ENCODE assay signal across 8 cellular contexts in the genomic region with DNA sequence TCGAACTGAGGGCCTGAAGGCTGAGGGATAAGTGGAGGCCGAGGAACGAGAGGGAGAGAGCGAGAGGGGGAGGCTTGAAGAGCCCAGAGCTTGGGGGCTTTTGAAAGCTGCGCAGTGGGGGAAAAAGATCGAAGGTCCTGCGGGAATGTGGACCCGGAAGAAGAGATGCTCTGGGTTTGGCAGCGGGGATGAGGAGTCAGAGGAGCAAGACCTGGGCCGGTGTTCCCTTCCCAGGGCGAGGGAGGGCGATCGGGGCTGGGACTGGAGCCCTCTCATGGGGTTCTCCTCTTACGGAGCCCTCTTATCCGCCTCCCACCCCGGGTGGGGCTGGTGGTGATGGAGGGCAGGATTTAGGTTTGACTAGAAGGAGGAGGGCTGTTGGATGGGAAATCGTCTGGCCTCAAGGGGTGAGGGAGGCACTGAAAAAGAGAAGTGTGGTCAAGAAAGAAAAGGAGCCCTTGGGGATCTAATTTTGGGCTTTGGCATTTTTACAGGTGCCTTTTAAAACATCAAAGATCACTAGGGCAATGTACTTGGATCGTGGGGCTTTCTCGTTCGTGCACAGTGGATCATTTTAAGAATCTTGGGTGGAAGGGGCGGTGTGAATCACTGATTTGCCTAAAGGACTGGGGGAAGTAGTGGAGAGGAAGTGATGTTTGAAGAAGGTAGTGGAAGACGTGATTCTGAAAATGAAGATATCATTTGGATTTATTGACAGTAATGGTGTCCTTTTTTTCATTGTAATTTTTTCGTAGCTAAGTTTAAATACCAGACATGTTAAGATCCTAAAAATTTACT. TPM values are rescaled to one million over a fixed set of nuclear protein-coding genes. Genes with fewer than 3 reads are reported as not detected.
DNase-seq lines count a peak whose midpoint lies in the region; ATAC-seq and TF ChIP-seq lines count a peak whose summit lies in the region.

No MANE protein-coding gene starts in this region.

- CTCF ChIA-PET in CD8-positive, alpha-beta memory T cell (lab: Charles Lee) = interaction anchor here (1.1 to 1.5 kb wide), 4 partner anchors 12 to 98 kb away, joined by 3 to 5 read pairs (median 4); no protein-coding TSS in a partner anchor

- H3K9me3 ChIP-seq in CD8-positive, alpha-beta memory T cell (ENCODE audit: low read length) = no peaks in the 10 kb centered on the region
- H3K9me3 ChIP-seq in heart right ventricle (no peaks in the 10 kb centered on the region), parathyroid adenoma (ENCODE audit: control insufficient read depth, low read length) (no peaks in the 10 kb centered on the region)

- H3K9me3 Mint-ChIP-seq in CD8-positive, alpha-beta memory T cell = no peaks in the 10 kb centered on the region

- peak; percentile 49; the same call in 1 of the 2 replicates for TF ChIP-seq POLR2A in Raji (IDR thresholded peaks at IDR 0.05; ENCODE audit: insufficient read depth, low read depth, low read length)

- H3K4me1 Mint-ChIP-seq in CD8-positive, alpha-beta memory T cell = peaks cover 50 to 60% (median 58%) of the 10 kb centered on the region in 3 donors

- H3K4me1 ChIP-seq in CD8-positive, alpha-beta memory T cell (ENCODE audit: insufficient read depth, low read length) = peaks cover 37% of the 10 kb centered on the region
- H3K4me1 ChIP-seq in heart right ventricle = peaks cover 0 to 71% (median 56%) of the 10 kb centered on the region in 9 donors
- H3K4me1 ChIP-seq in parathyroid adenoma = peaks cover 6% of the 10 kb centered on the region

- WGBS in adipose tissue, 3 donors = 1 to 2% (median 2%) methylated on average over 22 to 23 of the region's 23 CpGs
- WGBS in heart right ventricle, 2 donors = 1 to 2% methylated on average over 23 of the region's 23 CpGs

- no peaks in the 10 kb centered on the region for H3K27me3 Mint-ChIP-seq in CD8-positive, alpha-beta memory T cell

- H3K9ac ChIP-seq in parathyroid adenoma = peak overlapping the region; percentile 54

- ATAC-seq in GM19438 (IDR thresholded peaks at IDR 0.05; ENCODE audit: low read depth, unreplicated experiment) (peak; percentile 29), HG03521 (IDR thresholded peaks at IDR 0.05; ENCODE audit: unreplicated experiment) (peak; percentile 11), heart right ventricle (peak; percentile 18 to 43 (median 30))

- peak overlapping the region; percentile 85 for H3K4me2 ChIP-seq in parathyroid adenoma (ENCODE audit: low read length)

- peak overlapping the region; percentile 89 to 99 (median 94) for H3K27ac Mint-ChIP-seq in CD8-positive, alpha-beta memory T cell

- H3K36me3 Mint-ChIP-seq in CD8-positive, alpha-beta memory T cell = peaks cover 0 to 20% (median 2%) of the 10 kb centered on the region in 3 donors

- intact Hi-C loops in heart right ventricle (cut with DNase I) = loop anchor here in 8 of 10 donors (2.0 to 10.0 kb wide), 9 partner anchors 60 to 957 kb away; partner anchors contain the start of genes VDAC2 (in 4 of the 8), ADK (in 2 of the 8), AP3M1 (in 2 of the 8) and COMTD1 (in 1 of the 8)

- H3K4me3 ChIP-seq in CD8-positive, alpha-beta memory T cell (ENCODE audit: low read length) = peak overlapping the region; percentile 90
- peak overlapping the region; percentile 74 to 98 (median 81) for H3K4me3 ChIP-seq in heart right ventricle
- peak overlapping the region; percentile 97 for H3K4me3 ChIP-seq in parathyroid adenoma (ENCODE audit: low read depth, low read length)

- peaks cover 5% of the 10 kb centered on the region for H3K79me2 ChIP-seq in parathyroid adenoma

- peak overlapping the region; percentile 84 to 99 (median 90) for H3K4me3 Mint-ChIP-seq in CD8-positive, alpha-beta memory T cell

- no peaks in the 10 kb centered on the region for H3K27me3 ChIP-seq in CD8-positive, alpha-beta memory T cell (ENCODE audit: insufficient read depth, low read length, poor library complexity, severe bottlenecking)
- H3K27me3 ChIP-seq in heart right ventricle = no peaks in the 10 kb centered on the region
- no peaks in the 10 kb centered on the region for H3K27me3 ChIP-seq in parathyroid adenoma (ENCODE audit: control insufficient read depth, insufficient read depth, low read length)

- POLR2A ChIA-PET in CD8-positive, alpha-beta memory T cell (lab: Charles Lee) = interaction anchor here (0.9 to 3.2 kb wide), 2 partner anchors 54 to 98 kb away, joined by 3 to 23 read pairs; partner anchors contain the start of gene VDAC2

- peak overlapping the region; percentile 93 for H3K27ac ChIP-seq in CD8-positive, alpha-beta memory T cell (ENCODE audit: low read depth, low read length)
- H3K27ac ChIP-seq in adipose tissue (ENCODE audit: low read depth, low read length) (peak overlapping the region; percentile 65), heart right ventricle (peak overlapping the region; percentile 85 to 99 (median 96)), parathyroid adenoma (peak overlapping the region; percentile 94)

- H3K36me3 ChIP-seq in CD8-positive, alpha-beta memory T cell (ENCODE audit: insufficient read depth, low read length) = no peaks in the 10 kb centered on the region
- H3K36me3 ChIP-seq in heart right ventricle (no peaks in the 10 kb centered on the region), parathyroid adenoma (ENCODE audit: control insufficient read depth, insufficient read depth, low read length) (no peaks in the 10 kb centered on the region)

- DNase-seq in CD8-positive, alpha-beta memory T cell = peak; percentile 21 to 60 (median 34)
- DNase-seq in heart right ventricle (peak; percentile 49 to 54), NCI-H2029 (lab: John Stamatoyannopoulos, UW) (no peak)

- H2AFZ ChIP-seq in parathyroid adenoma = peak overlapping the region; percentile 85

- TF ChIP-seq CTCF in heart right ventricle (IDR thresholded peaks at IDR 0.05) (no peak), parathyroid adenoma (IDR thresholded peaks at IDR 0.05) (no peak)

RNA-seq across cellular contexts. Expression of gene SAMD8, which starts 0.6 kb away (rescaled TPM):
- total RNA-seq in CD8-positive, alpha-beta memory T cell = 10 to 100 TPM; 15.0 to 16.4 TPM
- polyA plus RNA-seq in CD8-positive, alpha-beta memory T cell = 5.9 TPM
- 10 to 100 TPM in 2 of 3 donors, 1 to 10 TPM in 1; 3.0 to 14.1 (median 10.9) TPM for polyA plus RNA-seq in adipose tissue
- total RNA-seq in heart right ventricle = 10 to 100 TPM; 23.8 to 31.2 (median 26.5) TPM
- polyA plus RNA-seq in heart right ventricle = 1 to 10 TPM; 5.3 to 8.5 TPM
